In the genomic region with DNA sequence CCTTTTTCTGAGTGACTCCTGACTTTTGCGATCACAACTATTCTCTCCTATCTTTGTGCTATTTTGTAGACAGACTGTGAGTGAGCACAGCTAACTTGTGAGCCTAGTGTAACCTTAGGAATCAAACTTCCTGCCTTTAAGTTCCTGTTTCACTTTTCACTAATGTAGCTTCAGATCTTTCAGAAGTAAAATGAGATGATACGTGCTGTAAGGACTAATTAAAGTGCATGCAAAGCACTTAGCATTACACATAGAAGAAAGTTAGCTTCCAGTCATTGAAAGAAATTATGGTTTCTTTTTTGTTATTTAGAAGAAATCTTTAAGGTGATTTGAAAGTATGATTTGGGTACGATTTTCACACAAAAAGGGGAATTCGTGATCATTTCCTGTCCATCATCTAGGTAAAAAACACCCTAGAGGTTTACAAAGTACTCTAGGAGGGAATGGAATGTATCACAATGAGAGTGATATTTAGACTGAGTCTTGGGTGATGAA, we compare ENCODE assay signal across 1 cellular context.
TF ChIP-seq lines count a peak whose summit lies in the region.

No MANE protein-coding gene starts in this region.

TF ChIP-seq in liver, 16 proteins besides CTCF, POLR2A, EP300 and RAD21 (continued from another document):
- TF ChIP-seq, protein P1, sequence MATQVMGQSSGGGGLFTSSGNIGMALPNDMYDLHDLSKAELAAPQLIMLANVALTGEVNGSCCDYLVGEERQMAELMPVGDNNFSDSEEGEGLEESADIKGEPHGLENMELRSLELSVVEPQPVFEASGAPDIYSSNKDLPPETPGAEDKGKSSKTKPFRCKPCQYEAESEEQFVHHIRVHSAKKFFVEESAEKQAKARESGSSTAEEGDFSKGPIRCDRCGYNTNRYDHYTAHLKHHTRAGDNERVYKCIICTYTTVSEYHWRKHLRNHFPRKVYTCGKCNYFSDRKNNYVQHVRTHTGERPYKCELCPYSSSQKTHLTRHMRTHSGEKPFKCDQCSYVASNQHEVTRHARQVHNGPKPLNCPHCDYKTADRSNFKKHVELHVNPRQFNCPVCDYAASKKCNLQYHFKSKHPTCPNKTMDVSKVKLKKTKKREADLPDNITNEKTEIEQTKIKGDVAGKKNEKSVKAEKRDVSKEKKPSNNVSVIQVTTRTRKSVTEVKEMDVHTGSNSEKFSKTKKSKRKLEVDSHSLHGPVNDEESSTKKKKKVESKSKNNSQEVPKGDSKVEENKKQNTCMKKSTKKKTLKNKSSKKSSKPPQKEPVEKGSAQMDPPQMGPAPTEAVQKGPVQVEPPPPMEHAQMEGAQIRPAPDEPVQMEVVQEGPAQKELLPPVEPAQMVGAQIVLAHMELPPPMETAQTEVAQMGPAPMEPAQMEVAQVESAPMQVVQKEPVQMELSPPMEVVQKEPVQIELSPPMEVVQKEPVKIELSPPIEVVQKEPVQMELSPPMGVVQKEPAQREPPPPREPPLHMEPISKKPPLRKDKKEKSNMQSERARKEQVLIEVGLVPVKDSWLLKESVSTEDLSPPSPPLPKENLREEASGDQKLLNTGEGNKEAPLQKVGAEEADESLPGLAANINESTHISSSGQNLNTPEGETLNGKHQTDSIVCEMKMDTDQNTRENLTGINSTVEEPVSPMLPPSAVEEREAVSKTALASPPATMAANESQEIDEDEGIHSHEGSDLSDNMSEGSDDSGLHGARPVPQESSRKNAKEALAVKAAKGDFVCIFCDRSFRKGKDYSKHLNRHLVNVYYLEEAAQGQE (IDR thresholded peaks at IDR 0.05), result no peak
- TF ChIP-seq NR2F2 (IDR thresholded peaks at IDR 0.05), result no peak
- TF ChIP-seq EGR1 (IDR thresholded peaks at IDR 0.05; ENCODE audit: low read depth in 2 of 2), result no peak
- TF ChIP-seq, protein P2, sequence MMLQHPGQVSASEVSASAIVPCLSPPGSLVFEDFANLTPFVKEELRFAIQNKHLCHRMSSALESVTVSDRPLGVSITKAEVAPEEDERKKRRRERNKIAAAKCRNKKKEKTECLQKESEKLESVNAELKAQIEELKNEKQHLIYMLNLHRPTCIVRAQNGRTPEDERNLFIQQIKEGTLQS (IDR thresholded peaks at IDR 0.05), result no peak
- no peak for TF ChIP-seq JUND (IDR thresholded peaks at IDR 0.05)
- TF ChIP-seq YY1 (IDR thresholded peaks at IDR 0.05), result no peak
- TF ChIP-seq, protein P3, sequence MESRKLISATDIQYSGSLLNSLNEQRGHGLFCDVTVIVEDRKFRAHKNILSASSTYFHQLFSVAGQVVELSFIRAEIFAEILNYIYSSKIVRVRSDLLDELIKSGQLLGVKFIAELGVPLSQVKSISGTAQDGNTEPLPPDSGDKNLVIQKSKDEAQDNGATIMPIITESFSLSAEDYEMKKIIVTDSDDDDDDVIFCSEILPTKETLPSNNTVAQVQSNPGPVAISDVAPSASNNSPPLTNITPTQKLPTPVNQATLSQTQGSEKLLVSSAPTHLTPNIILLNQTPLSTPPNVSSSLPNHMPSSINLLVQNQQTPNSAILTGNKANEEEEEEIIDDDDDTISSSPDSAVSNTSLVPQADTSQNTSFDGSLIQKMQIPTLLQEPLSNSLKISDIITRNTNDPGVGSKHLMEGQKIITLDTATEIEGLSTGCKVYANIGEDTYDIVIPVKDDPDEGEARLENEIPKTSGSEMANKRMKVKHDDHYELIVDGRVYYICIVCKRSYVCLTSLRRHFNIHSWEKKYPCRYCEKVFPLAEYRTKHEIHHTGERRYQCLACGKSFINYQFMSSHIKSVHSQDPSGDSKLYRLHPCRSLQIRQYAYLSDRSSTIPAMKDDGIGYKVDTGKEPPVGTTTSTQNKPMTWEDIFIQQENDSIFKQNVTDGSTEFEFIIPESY (IDR thresholded peaks at IDR 0.05), result no peak
- TF ChIP-seq HNF4G (IDR thresholded peaks at IDR 0.05), result no peak
- TF ChIP-seq HNF4A (conservative IDR thresholded peaks at IDR 0.05), result no peak
- TF ChIP-seq FOXA1 (IDR thresholded peaks at IDR 0.05), result no peak
- TF ChIP-seq FOXA2 (IDR thresholded peaks at IDR 0.05), result no peak
TF ChIP-seq in liver: peak in this region for 0.
